In the genomic region with DNA sequence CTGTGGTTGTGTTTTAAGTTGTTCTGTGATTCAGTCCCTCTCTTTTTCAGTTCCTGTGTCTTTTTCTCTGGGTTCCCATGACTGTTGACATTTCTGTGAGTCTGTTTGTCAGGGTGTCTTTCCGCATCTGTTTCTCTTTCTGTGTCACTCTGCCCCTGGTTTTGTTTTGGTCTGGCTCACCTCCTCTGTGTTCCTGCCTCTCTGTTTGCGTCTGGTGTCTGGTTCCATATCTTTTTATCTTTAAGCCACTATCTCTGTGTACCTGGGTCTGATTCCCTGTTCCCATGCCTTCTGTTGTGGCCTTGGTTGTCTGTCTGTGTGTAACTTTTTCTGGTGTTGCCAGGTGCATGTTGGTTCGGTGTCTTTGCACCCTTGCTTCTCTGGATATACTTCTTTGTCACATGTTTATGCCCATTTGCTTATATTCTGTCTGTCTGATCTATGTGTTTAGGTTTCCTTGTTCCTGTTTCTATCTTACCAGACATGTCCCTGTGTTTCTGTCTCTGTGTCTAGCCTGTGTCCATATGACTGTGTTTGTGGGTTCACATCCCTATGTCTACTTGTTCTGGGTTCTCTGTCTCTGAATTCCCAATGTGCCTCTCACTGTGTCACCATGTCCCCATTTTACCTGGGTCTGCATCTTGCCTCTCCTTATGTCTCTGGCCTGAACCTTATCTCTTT, we compare ENCODE assay signal across 38 cellular contexts. TPM values are rescaled to one million over a fixed set of nuclear protein-coding genes. Genes with fewer than 3 reads are reported as not detected.
DNase-seq lines count a peak whose midpoint lies in the region; ATAC-seq and TF ChIP-seq lines count a peak whose summit lies in the region.
"Had no signal": no experiment of that assay in that cellular context is flagged by ENCODE, and none has a peak within 500 bp of the region (broad histone marks: within the 10 kb centered on the region; RNA-seq: fewer than 3 reads in every experiment).

No MANE protein-coding gene starts in this region.

- TF ChIP-seq CTCF in psoas muscle (IDR thresholded peaks at IDR 0.05), result no peak

- no peak overlapping the region for H3K27ac Mint-ChIP-seq in activated T-helper 17 cell treated with anti-CD3 and anti-CD28 coated beads, Interleukin-2, amount 50 U/mL, for 72 hours
- H3K27ac Mint-ChIP-seq: activated T-cell treated with anti-CD3 and anti-CD28 coated beads, Interleukin-2, amount 50 U/mL, for 24 hours; immature natural killer cell; stimulated activated naive CD8-positive, alpha-beta T cell treated with anti-CD3 and anti-CD28 coated beads, Interleukin-15, amount 100 ng/mL, for 72 hours had no signal

- H3K36me3 ChIP-seq in psoas muscle (ENCODE audit: insufficient read depth in 1 of 2, low read depth in 1 of 2), result no peaks in the 10 kb centered on the region
- H3K36me3 ChIP-seq: colonic mucosa, spleen, thoracic aorta, vagina had no signal

- H3K27me3 Mint-ChIP-seq in activated T-helper 17 cell treated with anti-CD3 and anti-CD28 coated beads, Interleukin-2, amount 50 U/mL, for 72 hours, result peaks cover 6% of the 10 kb centered on the region
- H3K27me3 Mint-ChIP-seq: stimulated activated naive CD8-positive, alpha-beta T cell treated with anti-CD3 and anti-CD28 coated beads, Interleukin-15, amount 100 ng/mL, for 72 hours had no signal

- H3K4me1 ChIP-seq in psoas muscle, result no peaks in the 10 kb centered on the region
- H3K4me1 ChIP-seq: colonic mucosa, spleen, vagina had no signal

- H3K9me3 ChIP-seq in psoas muscle, result no peaks in the 10 kb centered on the region
- H3K9me3 ChIP-seq: colonic mucosa, spleen, thoracic aorta, vagina had no signal

- peaks cover 0 to 15% (median 0%) of the 10 kb centered on the region in 3 donors for H3K27me3 ChIP-seq in psoas muscle (ENCODE audit: insufficient read depth in 3 of 3, low read length in 2 of 3)
- H3K27me3 ChIP-seq: vagina had no signal

- H3K9me3 Mint-ChIP-seq in activated T-helper 17 cell treated with anti-CD3 and anti-CD28 coated beads, Interleukin-2, amount 50 U/mL, for 72 hours, result no peaks in the 10 kb centered on the region
- H3K9me3 Mint-ChIP-seq: activated T-cell treated with anti-CD3 and anti-CD28 coated beads, Interleukin-2, amount 50 U/mL, for 24 hours; immature natural killer cell; stimulated activated naive CD8-positive, alpha-beta T cell treated with anti-CD3 and anti-CD28 coated beads, Interleukin-15, amount 100 ng/mL, for 72 hours had no signal

- H3K4me3 Mint-ChIP-seq in activated T-helper 17 cell treated with anti-CD3 and anti-CD28 coated beads, Interleukin-2, amount 50 U/mL, for 72 hours, result no peak overlapping the region
- H3K4me3 Mint-ChIP-seq: activated T-cell treated with anti-CD3 and anti-CD28 coated beads, Interleukin-2, amount 50 U/mL, for 24 hours; immature natural killer cell; neural crest cell; stimulated activated naive CD8-positive, alpha-beta T cell treated with anti-CD3 and anti-CD28 coated beads, Interleukin-15, amount 100 ng/mL, for 72 hours had no signal

- H3K4me1 Mint-ChIP-seq in activated T-helper 17 cell treated with anti-CD3 and anti-CD28 coated beads, Interleukin-2, amount 50 U/mL, for 72 hours, result no peaks in the 10 kb centered on the region
- H3K4me1 Mint-ChIP-seq: immature natural killer cell; neural crest cell; stimulated activated naive CD8-positive, alpha-beta T cell treated with anti-CD3 and anti-CD28 coated beads, Interleukin-15, amount 100 ng/mL, for 72 hours had no signal

- peak overlapping the region; percentile 64 for H3K27ac ChIP-seq in psoas muscle
- H3K27ac ChIP-seq: colonic mucosa, GM23248, spleen, thoracic aorta, vagina, VCaP had no signal

- intact Hi-C loops in psoas muscle (cut with DNase I), result loop anchor here in 1 of 2 donors (5.0 kb wide), 1 partner anchor 106 kb away; no protein-coding TSS in a partner anchor

- H3K4me3 ChIP-seq in psoas muscle, result peak overlapping the region; percentile 59
- H3K4me3 ChIP-seq: colonic mucosa, GM23248, spleen, thoracic aorta, vagina had no signal

- ATAC-seq in HG02885 (IDR thresholded peaks at IDR 0.05; ENCODE audit: poor library complexity, unreplicated experiment) (peak; percentile 58), psoas muscle (peak in 2 of 4 donors; percentile 15 to 27), GM18511 (IDR thresholded peaks at IDR 0.05; ENCODE audit: unreplicated experiment) (no peak), HG02938 (IDR thresholded peaks at IDR 0.05; ENCODE audit: unreplicated experiment) (no peak)
- peak; percentile 73 for ATAC-seq in activated T-helper 17 cell treated with anti-CD3 and anti-CD28 coated beads, Interleukin-2, amount 50 U/mL, for 72 hours (replicated peaks)
- ATAC-seq: right cardiac atrium; stimulated activated naive CD8-positive, alpha-beta T cell treated with anti-CD3 and anti-CD28 coated beads, Interleukin-15, amount 100 ng/mL, for 72 hours had no signal

- H3K36me3 Mint-ChIP-seq in activated T-helper 17 cell treated with anti-CD3 and anti-CD28 coated beads, Interleukin-2, amount 50 U/mL, for 72 hours (ENCODE audit: low read depth), result no peaks in the 10 kb centered on the region
- H3K36me3 Mint-ChIP-seq: immature natural killer cell had no signal

- DNase-seq in ELF-1 (ENCODE audit: low read depth, low spot score) (peak; percentile 44), psoas muscle (no peak), AG08395 (ENCODE audit: low spot score) (no peak), germinal center (ENCODE audit: low spot score) (no peak)
- DNase-seq: ACHN; activated CD4-positive, alpha-beta T cell treated with anti-CD3 and anti-CD28 coated beads, Interleukin-2, amount 50 U/mL, for 1 hour; activated T-cell treated with anti-CD3 and anti-CD28 coated beads, Interleukin-2, amount 50 U/mL, for 24 hours; colonic mucosa; DMS 273 treated with DMSO at 0.1 percent for 48 hours; effector CD4-positive, alpha-beta T cell; GM23248; hypothalamus; immature natural killer cell; mammary epithelial cell; NCI-H1092; NCI-H187; NCI-H2171; NCI-H510A; OCI-M1; posterior cingulate gyrus; right cardiac atrium; spleen; stimulated activated CD4-positive, alpha-beta T cell treated with anti-CD3 and anti-CD28 coated beads, Interleukin-2, amount 100 ng/mL, for 24 hours; stimulated activated naive CD8-positive, alpha-beta T cell treated with anti-CD3 and anti-CD28 coated beads, Interleukin-15, amount 100 ng/mL, for 72 hours had no signal

- WGBS in psoas muscle, 3 donors, result 25 to 52% (median 43%) methylated on average over 3 of the region's 3 CpGs

RNA-seq across cellular contexts. Expression of a gene that starts 50.2 kb away (rescaled TPM):
- not detected for total RNA-seq in activated T-helper 17 cell treated with anti-CD3 and anti-CD28 coated beads, Interleukin-2, amount 50 U/mL, for 72 hours
- total RNA-seq in psoas muscle, result under 1 TPM in 1 of 4 donors, not detected in 3; 0.06 TPM
- polyA plus RNA-seq in psoas muscle, result under 1 TPM in 1 of 3 donors, not detected in 2; 0.01 TPM
- total RNA-seq: astrocyte; cardiac septum; colonic mucosa; fibroblast of lung; GM23248; HT1080; mammary epithelial cell; right cardiac atrium; spleen; T-helper 2 cell treated with Interferon-gamma antibody and Interleukin-4, amounts not matched to agents 100 ng/mL and 5 ng/mL, for 36 hours; thoracic aorta; vagina had no signal
- polyA plus RNA-seq: BJ, fibroblast of lung, GM23248, immature natural killer cell, mammary epithelial cell, right cardiac atrium, spleen had no signal

RNA-seq across cellular contexts. Expression of a gene that starts 59.7 kb away (rescaled TPM):
- total RNA-seq in activated T-helper 17 cell treated with anti-CD3 and anti-CD28 coated beads, Interleukin-2, amount 50 U/mL, for 72 hours, result 10 to 100 TPM; 40.8 to 54.8 TPM
- 10 to 100 TPM; 31.9 to 95.6 (median 58.2) TPM for total RNA-seq in psoas muscle
- 10 to 100 TPM; 50.8 to 61.5 (median 51.6) TPM for polyA plus RNA-seq in psoas muscle

Comparison
In these comparisons a context has a peak if more than half of its experiments do, and no peak if none do; other contexts are left out.
1. ATAC-seq: peak in HG02885 (single experiment) and activated T-helper 17 cell treated with anti-CD3 and anti-CD28 coated beads, Interleukin-2, amount 50 U/mL, for 72 hours (single experiment); none in GM18511 (single experiment) and HG02938 (single experiment).